In the genomic region with DNA sequence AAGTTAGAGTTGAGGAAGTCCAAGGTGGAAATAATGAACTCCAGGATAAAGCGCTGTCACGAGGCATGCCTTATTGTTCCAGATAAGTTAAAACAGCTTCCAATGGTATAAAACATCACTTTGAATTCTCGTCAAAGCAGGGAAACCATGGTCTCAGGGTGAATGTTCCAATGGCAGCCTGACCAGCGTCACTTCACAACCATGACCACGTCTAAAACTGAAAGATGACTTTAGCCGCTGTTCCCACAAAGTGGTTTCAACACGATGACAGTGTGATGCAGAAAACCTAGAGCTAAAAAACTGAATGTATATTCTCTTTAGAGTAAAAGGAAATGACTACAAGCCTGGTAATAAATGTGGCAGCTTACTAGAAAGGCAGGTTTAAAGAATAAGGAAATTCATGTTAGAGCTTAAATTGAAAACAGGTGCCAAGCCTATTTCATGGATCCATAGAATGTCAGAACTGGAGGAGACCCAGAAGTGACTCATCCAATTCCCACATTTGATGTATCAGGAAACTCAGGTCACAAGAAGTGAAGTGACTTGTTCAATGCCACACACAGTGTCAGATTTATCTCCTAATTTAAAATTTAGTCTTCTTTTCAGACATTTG, we compare ENCODE assay signal across 1 cellular context.
TF ChIP-seq lines count a peak whose summit lies in the region.

No MANE protein-coding gene starts in this region.

TF ChIP-seq in WTC11, 78 proteins besides CTCF, POLR2A, EP300 and RAD21 (continued from another document):
- TF ChIP-seq PREB (CRISPR knock-in tag; IDR thresholded peaks at IDR 0.05; ENCODE audit: borderline replicate concordance): no peak
- no peak for TF ChIP-seq E2F1 (CRISPR knock-in tag; IDR thresholded peaks at IDR 0.05)
- TF ChIP-seq, protein P1, sequence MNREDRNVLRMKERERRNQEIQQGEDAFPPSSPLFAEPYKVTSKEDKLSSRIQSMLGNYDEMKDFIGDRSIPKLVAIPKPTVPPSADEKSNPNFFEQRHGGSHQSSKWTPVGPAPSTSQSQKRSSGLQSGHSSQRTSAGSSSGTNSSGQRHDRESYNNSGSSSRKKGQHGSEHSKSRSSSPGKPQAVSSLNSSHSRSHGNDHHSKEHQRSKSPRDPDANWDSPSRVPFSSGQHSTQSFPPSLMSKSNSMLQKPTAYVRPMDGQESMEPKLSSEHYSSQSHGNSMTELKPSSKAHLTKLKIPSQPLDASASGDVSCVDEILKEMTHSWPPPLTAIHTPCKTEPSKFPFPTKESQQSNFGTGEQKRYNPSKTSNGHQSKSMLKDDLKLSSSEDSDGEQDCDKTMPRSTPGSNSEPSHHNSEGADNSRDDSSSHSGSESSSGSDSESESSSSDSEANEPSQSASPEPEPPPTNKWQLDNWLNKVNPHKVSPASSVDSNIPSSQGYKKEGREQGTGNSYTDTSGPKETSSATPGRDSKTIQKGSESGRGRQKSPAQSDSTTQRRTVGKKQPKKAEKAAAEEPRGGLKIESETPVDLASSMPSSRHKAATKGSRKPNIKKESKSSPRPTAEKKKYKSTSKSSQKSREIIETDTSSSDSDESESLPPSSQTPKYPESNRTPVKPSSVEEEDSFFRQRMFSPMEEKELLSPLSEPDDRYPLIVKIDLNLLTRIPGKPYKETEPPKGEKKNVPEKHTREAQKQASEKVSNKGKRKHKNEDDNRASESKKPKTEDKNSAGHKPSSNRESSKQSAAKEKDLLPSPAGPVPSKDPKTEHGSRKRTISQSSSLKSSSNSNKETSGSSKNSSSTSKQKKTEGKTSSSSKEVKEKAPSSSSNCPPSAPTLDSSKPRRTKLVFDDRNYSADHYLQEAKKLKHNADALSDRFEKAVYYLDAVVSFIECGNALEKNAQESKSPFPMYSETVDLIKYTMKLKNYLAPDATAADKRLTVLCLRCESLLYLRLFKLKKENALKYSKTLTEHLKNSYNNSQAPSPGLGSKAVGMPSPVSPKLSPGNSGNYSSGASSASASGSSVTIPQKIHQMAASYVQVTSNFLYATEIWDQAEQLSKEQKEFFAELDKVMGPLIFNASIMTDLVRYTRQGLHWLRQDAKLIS (CRISPR knock-in tag; IDR thresholded peaks at IDR 0.05; ENCODE audit: borderline replicate concordance): no peak
- no peak for TF ChIP-seq HMGA2 (CRISPR knock-in tag; IDR thresholded peaks at IDR 0.05)
- TF ChIP-seq IRF2 (CRISPR knock-in tag; IDR thresholded peaks at IDR 0.05; ENCODE audit: borderline replicate concordance, low read depth): no peak
- TF ChIP-seq ZNF416 (CRISPR knock-in tag; IDR thresholded peaks at IDR 0.05): no peak
